ENCODE assay signal across 20 cellular contexts in genomic region chr5:66234241-66234640, GRCh38.
DNase-seq lines count a peak whose midpoint lies in the region; ATAC-seq and TF ChIP-seq lines count a peak whose summit lies in the region.
"Had no signal": no experiment of that assay in that cellular context is flagged by ENCODE, and none has a peak within 500 bp of the region (broad histone marks: within the 10 kb centered on the region; RNA-seq: fewer than 3 reads in every experiment).

No MANE protein-coding gene starts in this region.

- BruUV-seq in MCF 10A (replicated peaks; lab: Mats Ljungman, UMichigan), result no TSS peak

- peak; percentile 57; the same call in 2 of the 3 replicates for ATAC-seq in DND-41 (ENCODE audit: insufficient read depth, low read depth)
- ATAC-seq in aorta (ENCODE audit: low FRiP score), result peak; percentile 53
- no peak for ATAC-seq in GM18511 (IDR thresholded peaks at IDR 0.05; ENCODE audit: unreplicated experiment)
- ATAC-seq: A549; CD8-positive, alpha-beta T cell; GM12878 had no signal

- H3K27me3 Mint-ChIP-seq in MCF 10A (ENCODE audit: insufficient read depth, unreplicated experiment), result peaks cover 16% of the 10 kb centered on the region
- H3K27me3 Mint-ChIP-seq: CD4-positive, alpha-beta T cell had no signal

- no peak overlapping the region for H3K4ac ChIP-seq in neuronal stem cell (ENCODE audit: low read length)

- H3K4me1 ChIP-seq in DND-41 (ENCODE audit: insufficient read depth, low read length) (no peaks in the 10 kb centered on the region), neuronal stem cell (ENCODE audit: control insufficient read depth in 2 of 2, insufficient read depth in 1 of 2, low read depth in 1 of 2, low read length in 2 of 2) (peaks cover 2 to 3% of the 10 kb centered on the region in 2 donors), aorta (ENCODE audit: control insufficient read depth in 1 of 2, insufficient read depth in 2 of 2, low read length in 2 of 2) (no peaks in the 10 kb centered on the region)
- H3K4me1 ChIP-seq: A549, Caco-2 had no signal

- H2AFZ ChIP-seq in DND-41 (ENCODE audit: low read depth, low read length), result no peak overlapping the region
- peak overlapping the region; percentile 28 for H2AFZ ChIP-seq in neuronal stem cell (ENCODE audit: low read length)

- H3K4me3 Mint-ChIP-seq in MCF 10A (ENCODE audit: unreplicated experiment), result no peak overlapping the region
- H3K4me3 Mint-ChIP-seq: B cell; CD4-positive, alpha-beta T cell; CD8-positive, alpha-beta T cell had no signal

- no peak overlapping the region for H2BK120ac ChIP-seq in neuronal stem cell (ENCODE audit: low read depth, low read length)

- peak overlapping the region; percentile 7 for H2AK5ac ChIP-seq in neuronal stem cell (ENCODE audit: low read depth, low read length)

- H3K79me1 ChIP-seq in neuronal stem cell (ENCODE audit: low read depth, low read length), result no peaks in the 10 kb centered on the region

- H3K14ac ChIP-seq in neuronal stem cell (ENCODE audit: low read length), result no peak overlapping the region

- intact Hi-C loops in aorta (cut with DNase I), result no loop called here
- intact Hi-C loops in MCF 10A (cut with micrococcal nuclease), result no loop called here

- CTCF ChIA-PET in MCF 10A (lab: Yijun Ruan, JAX), result interaction anchor here (0.6 kb wide), 1 partner anchor 67 kb away, joined by 4 read pairs; no protein-coding TSS in a partner anchor

- no peaks in the 10 kb centered on the region for H3K9me3 Mint-ChIP-seq in MCF 10A (ENCODE audit: unreplicated experiment)
- H3K9me3 Mint-ChIP-seq: CD4-positive, alpha-beta T cell; CD8-positive, alpha-beta T cell had no signal

- DNase-seq in DND-41 (no peak), MV-4-11 (lab: John Stamatoyannopoulos, UW) (peak; percentile 50), neuronal stem cell (ENCODE audit: low spot score) (no peak), aorta (no peak), MCF 10A (ENCODE audit: unreplicated experiment) (no peak), SW 1271 (lab: John Stamatoyannopoulos, UW) (no peak)
- DNase-seq: AML-193; Caco-2; Calu3; CD4-positive, alpha-beta T cell; CD8-positive, alpha-beta T cell; EL; GDM1 had no signal

- H2BK12ac ChIP-seq in neuronal stem cell (ENCODE audit: low read length), result no peak overlapping the region

- H3K4me3 ChIP-seq in DND-41 (ENCODE audit: low read depth in 1 of 2, low read length in 2 of 2) (no peak overlapping the region), neuronal stem cell (ENCODE audit: low read length in 2 of 2) (no peak overlapping the region), aorta (ENCODE audit: low read length in 2 of 2) (no peak overlapping the region)
- H3K4me3 ChIP-seq: A549; BLaER1 treated with 17β-estradiol and CSF1 and Interleukin-3, amounts not matched to agents 10 nM and 100 nM; GM12878 had no signal

- H2BK5ac ChIP-seq in neuronal stem cell (ENCODE audit: low read length), result no peak overlapping the region

- H3K4me2 ChIP-seq in DND-41 (ENCODE audit: insufficient read depth, low read length) (no peak overlapping the region), neuronal stem cell (ENCODE audit: insufficient read depth, low read length, poor library complexity, severe bottlenecking) (no peak overlapping the region)
- H3K4me2 ChIP-seq: A549 had no signal

- H2BK15ac ChIP-seq in neuronal stem cell (ENCODE audit: low read length), result no peak overlapping the region

- H3K9ac ChIP-seq in DND-41 (ENCODE audit: low read depth, low read length) (no peak overlapping the region), neuronal stem cell (ENCODE audit: low read depth, low read length, poor library complexity) (no peak overlapping the region)
- H3K9ac ChIP-seq: BLaER1 treated with 17β-estradiol and CSF1 and Interleukin-3, amounts not matched to agents 10 nM and 100 nM had no signal

- no peaks in the 10 kb centered on the region for H3K36me3 Mint-ChIP-seq in MCF 10A (ENCODE audit: insufficient read depth, unreplicated experiment)
- H3K36me3 Mint-ChIP-seq: CD8-positive, alpha-beta T cell had no signal

- H3K9me3 ChIP-seq in DND-41 (ENCODE audit: insufficient read depth, low read length, severe bottlenecking), result no peaks in the 10 kb centered on the region
- H3K9me3 ChIP-seq in neuronal stem cell (replicated peaks in 1 of 2; ENCODE audit: control insufficient read depth in 2 of 2, insufficient read depth in 1 of 2, low read depth in 1 of 2, low read length in 2 of 2), result peaks cover 0 to 4% of the 10 kb centered on the region in 2 donors
- H3K9me3 ChIP-seq in aorta (ENCODE audit: control insufficient read depth, low read length), result peaks cover 3% of the 10 kb centered on the region
- H3K9me3 ChIP-seq: A549, Caco-2 had no signal

- H3K27ac Mint-ChIP-seq in MCF 10A (ENCODE audit: low read depth, unreplicated experiment), result no peak overlapping the region
- H3K27ac Mint-ChIP-seq: B cell; CD4-positive, alpha-beta T cell; CD8-positive, alpha-beta T cell had no signal

- POLR2A ChIA-PET in MCF 10A (lab: Yijun Ruan, JAX), result no interaction called here

- no peak overlapping the region for H3K18ac ChIP-seq in neuronal stem cell (ENCODE audit: low read length)

- peaks cover 4% of the 10 kb centered on the region for H3K4me1 Mint-ChIP-seq in MCF 10A (ENCODE audit: insufficient read depth, unreplicated experiment)
- H3K4me1 Mint-ChIP-seq: B cell had no signal

- H3K79me2 ChIP-seq in DND-41 (ENCODE audit: insufficient read depth, low read length), result no peaks in the 10 kb centered on the region

- H3K27me3 ChIP-seq in DND-41 (ENCODE audit: insufficient read depth, low read length, poor library complexity) (no peaks in the 10 kb centered on the region), neuronal stem cell (ENCODE audit: control insufficient read depth in 3 of 3, insufficient read depth in 3 of 3, low read depth in 1 of 3, low read length in 3 of 3) (no peaks in the 10 kb centered on the region), aorta (ENCODE audit: control insufficient read depth in 1 of 2, insufficient read depth in 2 of 2, low read length in 1 of 2) (no peaks in the 10 kb centered on the region)
- H3K27me3 ChIP-seq: BLaER1 treated with 17β-estradiol and CSF1 and Interleukin-3, amounts not matched to agents 10 nM and 100 nM had no signal

- H4K8ac ChIP-seq in neuronal stem cell (ENCODE audit: low read depth, low read length), result no peak overlapping the region

- no peaks in the 10 kb centered on the region for H3K36me3 ChIP-seq in DND-41 (ENCODE audit: insufficient read depth, low read length)
- no peaks in the 10 kb centered on the region for H3K36me3 ChIP-seq in neuronal stem cell (replicated peaks in 1 of 2; ENCODE audit: control insufficient read depth in 2 of 2, insufficient read depth in 2 of 2, low read length in 2 of 2)
- no peaks in the 10 kb centered on the region for H3K36me3 ChIP-seq in aorta (ENCODE audit: control insufficient read depth in 1 of 2, insufficient read depth in 2 of 2, low read length in 1 of 2)
- H3K36me3 ChIP-seq: BLaER1 treated with 17β-estradiol and CSF1 and Interleukin-3, amounts not matched to agents 10 nM and 100 nM had no signal

- no CpG with 5 or more reads among the region's 8 CpGs for WGBS in neuronal stem cell (ENCODE audit: extremely low coverage in 2 of 2, insufficient read length in 2 of 2, insufficient replicate concordance in 1 of 2), 2 donors
- whole genome bisulfite sequencing in aorta, 2 donors, result 87 to 93% methylated on average over 7 to 8 of the region's 8 CpGs

- no peaks in the 10 kb centered on the region for H4K20me1 ChIP-seq in DND-41 (ENCODE audit: insufficient read depth, low read length)
- H4K20me1 ChIP-seq: BLaER1 treated with 17β-estradiol and CSF1 and Interleukin-3, amounts not matched to agents 10 nM and 100 nM had no signal

- no peak for TF ChIP-seq CTCF in DND-41 (IDR thresholded peaks at IDR 0.05; ENCODE audit: borderline replicate concordance, extremely low read depth, low read length, poor library complexity, severe bottlenecking)
- TF ChIP-seq CTCF in MCF 10A (IDR thresholded peaks at IDR 0.05; ENCODE audit: unreplicated experiment), result no peak

- H3K27ac ChIP-seq in DND-41 (ENCODE audit: low read length) (no peak overlapping the region), neuronal stem cell (replicated peaks; ENCODE audit: low read length) (no peak overlapping the region), aorta (ENCODE audit: low read depth in 1 of 2, low read length in 2 of 2) (no peak overlapping the region)
- H3K27ac ChIP-seq: 22Rv1; A549; BLaER1 treated with 17β-estradiol and CSF1 and Interleukin-3, amounts not matched to agents 10 nM and 100 nM; C4-2B had no signal

- no peak overlapping the region for H3K23ac ChIP-seq in neuronal stem cell (ENCODE audit: low read depth, low read length, poor library complexity)

- no peak overlapping the region for H4K91ac ChIP-seq in neuronal stem cell (ENCODE audit: low read depth, low read length, poor library complexity)
